9 cellular contexts compared by ENCODE assay signal in the genomic region with DNA sequence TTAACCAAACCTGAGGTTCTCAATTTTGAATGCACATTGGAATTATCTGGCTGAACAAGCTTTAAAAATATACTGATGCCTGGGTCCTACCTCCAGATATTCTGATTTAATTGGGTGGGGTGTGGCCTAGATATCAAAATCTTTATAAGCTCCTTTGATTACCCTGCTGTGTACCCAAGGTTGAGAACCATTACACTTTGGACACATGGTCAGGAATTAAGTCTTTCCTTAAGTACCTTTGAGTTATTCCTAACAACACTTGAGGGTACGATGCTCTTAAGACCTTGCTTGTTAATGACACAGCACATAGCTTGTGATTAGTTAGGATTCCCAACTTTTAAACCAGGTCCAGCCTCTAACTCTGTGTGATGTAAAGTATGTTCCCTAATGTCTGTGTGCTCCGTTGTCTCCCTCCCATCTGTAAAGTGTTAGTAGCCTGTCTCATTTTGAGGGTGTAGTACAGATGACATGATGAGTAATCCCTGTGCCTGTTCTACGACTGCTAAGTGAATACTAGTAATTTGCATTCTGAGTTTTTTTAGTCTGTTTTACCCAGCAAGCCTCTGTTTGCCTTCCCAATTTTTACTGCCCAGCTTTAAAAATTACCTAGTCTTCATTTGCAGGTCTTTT.
DNase-seq lines count a peak whose midpoint lies in the region; ATAC-seq and TF ChIP-seq lines count a peak whose summit lies in the region.
"Had no signal": no experiment of that assay in that cellular context is flagged by ENCODE, and none has a peak within 500 bp of the region (broad histone marks: within the 10 kb centered on the region; RNA-seq: fewer than 3 reads in every experiment).

No MANE protein-coding gene starts in this region.

- CTCF ChIA-PET in BJ (lab: Yijun Ruan, JAX) (interaction anchor here (1.2 kb wide), 1 partner anchor 14 kb away, joined by 4 read pairs; no protein-coding TSS in a partner anchor), PC-3 (lab: Charles Lee) (no interaction called here)

- H3K36me3 ChIP-seq in BJ (ENCODE audit: control insufficient read depth, insufficient read depth, low read length) = 0 out of 2 replicates have a peak, but pooled peaks cover 2% of the 10 kb centered on the region
- no peaks in the 10 kb centered on the region; the same call in 1 of the 2 replicates for H3K36me3 ChIP-seq in PC-3 (ENCODE audit: low read depth, low read length)
- peaks cover 40% of the 10 kb centered on the region for H3K36me3 ChIP-seq in right atrium auricular region

- H2AFZ ChIP-seq in PC-3 (ENCODE audit: low read length) = no peak overlapping the region

- no peak overlapping the region for H3K4me2 ChIP-seq in PC-3 (ENCODE audit: low read length)

- H3K27me3 ChIP-seq in BJ (ENCODE audit: control insufficient read depth, insufficient read depth, low read length) (no peaks in the 10 kb centered on the region), PC-3 (ENCODE audit: low read length) (no peaks in the 10 kb centered on the region), right atrium auricular region (no peaks in the 10 kb centered on the region)

- TF ChIP-seq CTCF in BJ (IDR thresholded peaks at IDR 0.05; ENCODE audit: insufficient read depth, low read depth, low read length) = no peak
- TF ChIP-seq CTCF in PC-3 (conservative IDR thresholded peaks at IDR 0.05; ENCODE audit: low read depth, low read length) = no peak
- TF ChIP-seq CTCF in right atrium auricular region (IDR thresholded peaks at IDR 0.05) = no peak

- no peaks in the 10 kb centered on the region for H3K9me2 ChIP-seq in PC-3 (replicated peaks; ENCODE audit: low read length)

- H3K4me3 ChIP-seq in BJ (ENCODE audit: low read depth, low read length) = no peak overlapping the region
- no peak overlapping the region for H3K4me3 ChIP-seq in PC-3 (ENCODE audit: low read length)
- no peak overlapping the region for H3K4me3 ChIP-seq in right atrium auricular region

- H3K4me1 ChIP-seq in PC-3 (ENCODE audit: insufficient read depth, low read length) (no peaks in the 10 kb centered on the region), right atrium auricular region (peaks cover 0 to 61% of the 10 kb centered on the region in 2 donors)

- ATAC-seq in GM21447 (IDR thresholded peaks at IDR 0.05; ENCODE audit: unreplicated experiment) (peak; percentile 85), PC-3 (no peak)

- H3K79me2 ChIP-seq in PC-3 (ENCODE audit: low read length) = no peaks in the 10 kb centered on the region

- intact Hi-C loops in PC-3 (cut with micrococcal nuclease) = no loop called here

- H3F3A ChIP-seq in PC-3 (ENCODE audit: low read length, unreplicated experiment) = no peaks in the 10 kb centered on the region

- DNase-seq in BJ (ENCODE audit: low read depth) (peak; percentile 71), PC-3 (peak; percentile 3), right atrium auricular region (ENCODE audit: low spot score) (no peak), NCI-H510A (lab: John Stamatoyannopoulos, UW) (no peak), COLO668 (lab: John Stamatoyannopoulos, UW; ENCODE audit: unreplicated experiment) (no peak), NCI-H2029 (lab: John Stamatoyannopoulos, UW) (no peak), KG1 (lab: John Stamatoyannopoulos, UW) (no peak)

- H4K20me1 ChIP-seq in PC-3 (ENCODE audit: low read length) = no peaks in the 10 kb centered on the region

- POLR2A ChIA-PET in BJ (lab: Charles Lee) (no interaction called here), PC-3 (lab: Charles Lee; ENCODE audit: unreplicated experiment) (no interaction called here)

- H3K9me3 ChIP-seq in PC-3 (ENCODE audit: low read length) (no peaks in the 10 kb centered on the region), right atrium auricular region (no peaks in the 10 kb centered on the region)

- H3K27ac ChIP-seq in PC-3 (ENCODE audit: low read length) = no peak overlapping the region
- H3K27ac ChIP-seq in right atrium auricular region = peak overlapping the region; percentile 43 to 52
- H3K27ac ChIP-seq: epithelial cell of prostate had no signal

- H3K9ac ChIP-seq in PC-3 (ENCODE audit: low read length) = no peak overlapping the region

- BruUV-seq in PC-3 (replicated peaks; lab: Mats Ljungman, UMichigan) = no TSS peak

Comparison
In these comparisons a context has a peak if more than half of its experiments do, and no peak if none do; other contexts are left out.
1. DNase-seq: peak in BJ (single experiment) and PC-3 (single experiment); none in right atrium auricular region (single experiment), NCI-H510A (single experiment), COLO668 (single experiment), NCI-H2029 (single experiment) and KG1 (single experiment).